ENCODE assay signal across 8 cellular contexts in genomic region chr19:38337360-38337653, GRCh38. TPM values are rescaled to one million over a fixed set of nuclear protein-coding genes. Genes with fewer than 3 reads are reported as not detected.
A peak's percentile ranks its signal among the peaks of the same experiment; 100 is the strongest.
DNase-seq lines count a peak whose midpoint lies in the region; ATAC-seq and TF ChIP-seq lines count a peak whose summit lies in the region.

No MANE protein-coding gene starts in this region.

- WGBS in esophagus squamous epithelium, 2 donors: 60 to 73% methylated on average over 6 to 10 of the region's 10 CpGs

- DNase-seq in SJCRH30 (no peak), esophagus squamous epithelium (lab: John Stamatoyannopoulos, UW) (no peak), gastrocnemius medialis (no peak), left lobe of liver (ENCODE audit: low spot score) (no peak), midbrain (lab: John Stamatoyannopoulos, UW) (no peak)
- no peak for DNase-seq in activated CD8-positive, alpha-beta memory T cell treated with anti-CD3 and anti-CD28 coated beads for 24 hours

- H3K4me1 ChIP-seq in SJCRH30 (peaks cover 13% of the 10 kb centered on the region), esophagus squamous epithelium (peaks cover 10 to 35% (median 14%) of the 10 kb centered on the region in 3 donors), gastrocnemius medialis (peaks cover 5 to 7% of the 10 kb centered on the region in 2 donors)

- no peaks in the 10 kb centered on the region for H3K27me3 ChIP-seq in SJCRH30
- H3K27me3 ChIP-seq in esophagus squamous epithelium: no peaks in the 10 kb centered on the region
- no peaks in the 10 kb centered on the region for H3K27me3 ChIP-seq in gastrocnemius medialis

- H3K27ac ChIP-seq in SJCRH30: no peak overlapping the region
- H3K27ac ChIP-seq in esophagus squamous epithelium: peak overlapping the region; percentile 97 to 100 (median 100)
- peak overlapping the region; percentile 96 to 99 (median 98) for H3K27ac ChIP-seq in gastrocnemius medialis

- ATAC-seq in gastrocnemius medialis: no peak
- no peak for ATAC-seq in GM21528 (IDR thresholded peaks at IDR 0.05; ENCODE audit: low FRiP score, unreplicated experiment)
- ATAC-seq in left lobe of liver: no peak

- TF ChIP-seq CTCF in GM12875 (IDR thresholded peaks at IDR 0.05; ENCODE audit: borderline replicate concordance, insufficient read depth, low read depth, low read length) (no peak), esophagus squamous epithelium (IDR thresholded peaks at IDR 0.05) (no peak), gastrocnemius medialis (IDR thresholded peaks at IDR 0.05 in 4 of 5, conservative IDR thresholded peaks at IDR 0.05 in 1 of 5) (no peak)

- TF ChIP-seq POLR2A in esophagus squamous epithelium (IDR thresholded peaks at IDR 0.05): no peak
- no peak for TF ChIP-seq POLR2A in gastrocnemius medialis (IDR thresholded peaks at IDR 0.05)

- in situ Hi-C loops in gastrocnemius medialis (cut with MboI; ENCODE audit: low sequenced_read_pairs in 4 of 4): loop anchor here (25.0 kb wide), 2 partner anchors 200 to 425 kb away; partner anchors contain the start of genes SIPA1L3 (in 4 of the 4) and WDR87 (in 4 of the 4)

- intact Hi-C loops in esophagus squamous epithelium (cut with DNase I): no loop called here
- intact Hi-C loops in gastrocnemius medialis (cut with DNase I; ENCODE audit: low total_unique reads): no loop called here

- no peaks in the 10 kb centered on the region for H3K36me3 ChIP-seq in SJCRH30
- H3K36me3 ChIP-seq in esophagus squamous epithelium: peaks cover 0 to 30% (median 0%) of the 10 kb centered on the region in 3 donors
- no peaks in the 10 kb centered on the region for H3K36me3 ChIP-seq in gastrocnemius medialis

- H3K4me3 ChIP-seq in GM12875 (ENCODE audit: low read depth, low read length): peak overlapping the region; percentile 46
- peak overlapping the region; percentile 64 for H3K4me3 ChIP-seq in SJCRH30
- H3K4me3 ChIP-seq in esophagus squamous epithelium: peak overlapping the region; percentile 73 to 90 (median 82)
- peak overlapping the region; percentile 77 to 91 (median 79) for H3K4me3 ChIP-seq in gastrocnemius medialis

- no peaks in the 10 kb centered on the region for H3K9me3 ChIP-seq in SJCRH30 (replicated peaks)
- no peaks in the 10 kb centered on the region for H3K9me3 ChIP-seq in esophagus squamous epithelium
- H3K9me3 ChIP-seq in gastrocnemius medialis: no peaks in the 10 kb centered on the region

RNA-seq across cellular contexts. Expression of gene CATSPERG, which starts 1.7 kb away (rescaled TPM):
- total RNA-seq in SJCRH30 (2014; rRNA removed; shearing (Covaris generic)): 0.77 and 1.1 TPM in 2 replicates
- 1 to 10 TPM in 2 of 4 donors, under 1 TPM in 2; 0.19 to 5.3 (median 1.1) TPM for total RNA-seq in esophagus squamous epithelium
- 1 to 10 TPM in 3 of 4 donors, under 1 TPM in 1; 0.72 to 4.9 (median 1.7) TPM for total RNA-seq in gastrocnemius medialis
- 4.0 TPM for total RNA-seq in left lobe of liver

RNA-seq across cellular contexts. Expression of gene KCNK6, which starts 17.7 kb away (rescaled TPM):
- total RNA-seq in SJCRH30 (2014; rRNA removed; shearing (Covaris generic)): 2.4 and 3.2 TPM in 2 replicates
- total RNA-seq in esophagus squamous epithelium (10 to 100 TPM; 13.7 to 27.0 (median 21.6) TPM), gastrocnemius medialis (under 1 TPM; 0.15 to 0.90 (median 0.41) TPM), left lobe of liver (1.4 TPM)

RNA-seq across cellular contexts. Expression of gene YIF1B, which starts 21.6 kb away (rescaled TPM):
- total RNA-seq in SJCRH30 (2014; rRNA removed; shearing (Covaris generic)): 47.9 and 54.5 TPM in 2 replicates
- total RNA-seq in esophagus squamous epithelium (10 to 100 TPM; 24.0 to 42.8 (median 27.3) TPM), gastrocnemius medialis (10 to 100 TPM; 28.3 to 39.5 (median 31.9) TPM), left lobe of liver (41.7 TPM)

RNA-seq across cellular contexts. Expression of gene C19orf33, which starts 33.3 kb away (rescaled TPM):
- not detected in 2 replicates for total RNA-seq in SJCRH30 (2014; rRNA removed; shearing (Covaris generic))
- total RNA-seq in esophagus squamous epithelium: 100 to 1,000 TPM; 354 to 843 (median 469) TPM
- 1 to 10 TPM in 2 of 4 donors, not detected in 2; 5.8 to 7.0 TPM for total RNA-seq in gastrocnemius medialis
- total RNA-seq in left lobe of liver: 0.40 TPM

RNA-seq across cellular contexts. Expression of gene PSMD8, which starts 37.1 kb away (rescaled TPM):
- 352 and 382 TPM in 2 replicates for total RNA-seq in SJCRH30 (2014; rRNA removed; shearing (Covaris generic))
- total RNA-seq in esophagus squamous epithelium: 100 to 1,000 TPM; 172 to 231 (median 197) TPM
- total RNA-seq in gastrocnemius medialis: 1,000 to 10,000 TPM in 3 of 4 donors, 100 to 1,000 TPM in 1; 819 to 1,400 (median 1,309) TPM
- 62.5 TPM for total RNA-seq in left lobe of liver
